In the genomic region with DNA sequence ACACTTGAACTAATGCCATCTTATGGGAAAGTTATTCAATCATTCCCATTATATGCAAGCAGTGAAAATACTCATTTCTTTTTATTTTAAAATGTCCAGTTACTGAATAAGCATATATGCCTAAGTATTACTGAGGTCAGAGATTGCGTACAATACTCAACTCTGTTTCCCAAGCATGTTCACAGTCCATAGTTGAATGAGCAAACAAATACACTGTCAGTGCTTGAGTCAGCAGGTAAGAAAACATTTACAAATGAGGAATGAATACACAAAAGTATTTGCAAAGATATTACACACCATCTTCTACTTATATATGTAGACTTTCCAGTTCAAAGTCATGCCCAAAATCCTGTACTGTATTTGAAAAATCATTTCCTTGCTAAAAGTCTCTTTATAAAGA, we compare ENCODE assay signal across 1 cellular context.
TF ChIP-seq lines count a peak whose summit lies in the region.

No MANE protein-coding gene starts in this region.

TF ChIP-seq in HepG2, 621 proteins besides CTCF, POLR2A, EP300 and RAD21 (continued from another document and continues in another):
- TF ChIP-seq, protein P1, sequence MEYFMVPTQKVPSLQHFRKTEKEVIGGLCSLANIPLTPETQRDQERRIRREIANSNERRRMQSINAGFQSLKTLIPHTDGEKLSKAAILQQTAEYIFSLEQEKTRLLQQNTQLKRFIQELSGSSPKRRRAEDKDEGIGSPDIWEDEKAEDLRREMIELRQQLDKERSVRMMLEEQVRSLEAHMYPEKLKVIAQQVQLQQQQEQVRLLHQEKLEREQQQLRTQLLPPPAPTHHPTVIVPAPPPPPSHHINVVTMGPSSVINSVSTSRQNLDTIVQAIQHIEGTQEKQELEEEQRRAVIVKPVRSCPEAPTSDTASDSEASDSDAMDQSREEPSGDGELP (IDR thresholded peaks at IDR 0.05; ENCODE audit: borderline replicate concordance, low read depth) = no peak
- TF ChIP-seq, protein P2, sequence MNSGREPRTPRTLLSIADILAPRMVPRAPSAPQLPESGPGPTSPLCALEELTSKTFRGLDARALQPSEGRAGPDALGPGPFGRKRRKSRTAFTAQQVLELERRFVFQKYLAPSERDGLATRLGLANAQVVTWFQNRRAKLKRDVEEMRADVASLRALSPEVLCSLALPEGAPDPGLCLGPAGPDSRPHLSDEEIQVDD (CRISPR knock-in tag; IDR thresholded peaks at IDR 0.05; ENCODE audit: borderline replicate concordance) = no peak
- peak in 1 of 2 experiments; percentile 30; a peak in 1 of 4 replicates for TF ChIP-seq KLF16 (CRISPR knock-in tag; IDR thresholded peaks at IDR 0.05)
- no peak for TF ChIP-seq ZSCAN9 (CRISPR knock-in tag; IDR thresholded peaks at IDR 0.05; ENCODE audit: borderline replicate concordance)
- TF ChIP-seq, protein P3, sequence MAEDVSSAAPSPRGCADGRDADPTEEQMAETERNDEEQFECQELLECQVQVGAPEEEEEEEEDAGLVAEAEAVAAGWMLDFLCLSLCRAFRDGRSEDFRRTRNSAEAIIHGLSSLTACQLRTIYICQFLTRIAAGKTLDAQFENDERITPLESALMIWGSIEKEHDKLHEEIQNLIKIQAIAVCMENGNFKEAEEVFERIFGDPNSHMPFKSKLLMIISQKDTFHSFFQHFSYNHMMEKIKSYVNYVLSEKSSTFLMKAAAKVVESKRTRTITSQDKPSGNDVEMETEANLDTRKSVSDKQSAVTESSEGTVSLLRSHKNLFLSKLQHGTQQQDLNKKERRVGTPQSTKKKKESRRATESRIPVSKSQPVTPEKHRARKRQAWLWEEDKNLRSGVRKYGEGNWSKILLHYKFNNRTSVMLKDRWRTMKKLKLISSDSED (CRISPR knock-in tag; IDR thresholded peaks at IDR 0.05) = no peak
- TF ChIP-seq ZSCAN25 (CRISPR knock-in tag; IDR thresholded peaks at IDR 0.05) = no peak
- TF ChIP-seq TBX2 (CRISPR knock-in tag; IDR thresholded peaks at IDR 0.05; ENCODE audit: borderline replicate concordance) = 0 out of 2 replicates have a peak, but pooled peaks have one; percentile 16
- TF ChIP-seq MIER3 (CRISPR knock-in tag; IDR thresholded peaks at IDR 0.05; ENCODE audit: borderline replicate concordance) = peak; percentile 55; the same call in 1 of the 2 replicates
- no peak for TF ChIP-seq ZNF530 (CRISPR knock-in tag; IDR thresholded peaks at IDR 0.05; ENCODE audit: low read depth)
- peak; percentile 70; the same call in 1 of the 2 replicates for TF ChIP-seq TBX3 (IDR thresholded peaks at IDR 0.05; ENCODE audit: borderline replicate concordance)
- no peak for TF ChIP-seq ZNF569 (CRISPR knock-in tag; IDR thresholded peaks at IDR 0.05; ENCODE audit: borderline replicate concordance)
- TF ChIP-seq, protein P4, sequence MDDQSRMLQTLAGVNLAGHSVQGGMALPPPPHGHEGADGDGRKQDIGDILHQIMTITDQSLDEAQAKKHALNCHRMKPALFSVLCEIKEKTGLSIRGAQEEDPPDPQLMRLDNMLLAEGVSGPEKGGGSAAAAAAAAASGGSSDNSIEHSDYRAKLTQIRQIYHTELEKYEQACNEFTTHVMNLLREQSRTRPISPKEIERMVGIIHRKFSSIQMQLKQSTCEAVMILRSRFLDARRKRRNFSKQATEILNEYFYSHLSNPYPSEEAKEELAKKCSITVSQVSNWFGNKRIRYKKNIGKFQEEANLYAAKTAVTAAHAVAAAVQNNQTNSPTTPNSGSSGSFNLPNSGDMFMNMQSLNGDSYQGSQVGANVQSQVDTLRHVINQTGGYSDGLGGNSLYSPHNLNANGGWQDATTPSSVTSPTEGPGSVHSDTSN (CRISPR knock-in tag; IDR thresholded peaks at IDR 0.05; ENCODE audit: borderline replicate concordance) = no peak
- no peak for TF ChIP-seq ZNF615 (CRISPR knock-in tag; IDR thresholded peaks at IDR 0.05; ENCODE audit: borderline replicate concordance)
- TF ChIP-seq, protein P5, sequence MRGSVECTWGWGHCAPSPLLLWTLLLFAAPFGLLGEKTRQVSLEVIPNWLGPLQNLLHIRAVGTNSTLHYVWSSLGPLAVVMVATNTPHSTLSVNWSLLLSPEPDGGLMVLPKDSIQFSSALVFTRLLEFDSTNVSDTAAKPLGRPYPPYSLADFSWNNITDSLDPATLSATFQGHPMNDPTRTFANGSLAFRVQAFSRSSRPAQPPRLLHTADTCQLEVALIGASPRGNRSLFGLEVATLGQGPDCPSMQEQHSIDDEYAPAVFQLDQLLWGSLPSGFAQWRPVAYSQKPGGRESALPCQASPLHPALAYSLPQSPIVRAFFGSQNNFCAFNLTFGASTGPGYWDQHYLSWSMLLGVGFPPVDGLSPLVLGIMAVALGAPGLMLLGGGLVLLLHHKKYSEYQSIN (CRISPR knock-in tag; IDR thresholded peaks at IDR 0.05; ENCODE audit: borderline replicate concordance) = no peak
- no peak for TF ChIP-seq NFYB (CRISPR knock-in tag; IDR thresholded peaks at IDR 0.05)
- TF ChIP-seq ZNF432 (CRISPR knock-in tag; IDR thresholded peaks at IDR 0.05; ENCODE audit: borderline replicate concordance) = no peak
- TF ChIP-seq SIN3B (IDR thresholded peaks at IDR 0.05; ENCODE audit: low read length) = no peak
- no peak for TF ChIP-seq FIP1L1 (IDR thresholded peaks at IDR 0.05; ENCODE audit: borderline replicate concordance, insufficient read depth, low read depth, low read length)
- TF ChIP-seq ZNF839 (CRISPR knock-in tag; IDR thresholded peaks at IDR 0.05; ENCODE audit: borderline replicate concordance) = no peak
- no peak for TF ChIP-seq ZNF343 (CRISPR knock-in tag; IDR thresholded peaks at IDR 0.05)
- peak; percentile 54; the same call in 1 of the 2 replicates for TF ChIP-seq RARA (CRISPR knock-in tag; IDR thresholded peaks at IDR 0.05)
- no peak for TF ChIP-seq FOXP1 (IDR thresholded peaks at IDR 0.05)
- TF ChIP-seq FOXP1 (CRISPR knock-in tag; IDR thresholded peaks at IDR 0.05) = peak; percentile 89
- TF ChIP-seq CREM (IDR thresholded peaks at IDR 0.05) = peak; percentile 49; the same call in 1 of the 2 replicates
- TF ChIP-seq CREM (CRISPR knock-in tag; IDR thresholded peaks at IDR 0.05) = no peak
- no peak for TF ChIP-seq ZNF101 (CRISPR knock-in tag; IDR thresholded peaks at IDR 0.05; ENCODE audit: borderline replicate concordance, low read depth)
- TF ChIP-seq, protein P6, sequence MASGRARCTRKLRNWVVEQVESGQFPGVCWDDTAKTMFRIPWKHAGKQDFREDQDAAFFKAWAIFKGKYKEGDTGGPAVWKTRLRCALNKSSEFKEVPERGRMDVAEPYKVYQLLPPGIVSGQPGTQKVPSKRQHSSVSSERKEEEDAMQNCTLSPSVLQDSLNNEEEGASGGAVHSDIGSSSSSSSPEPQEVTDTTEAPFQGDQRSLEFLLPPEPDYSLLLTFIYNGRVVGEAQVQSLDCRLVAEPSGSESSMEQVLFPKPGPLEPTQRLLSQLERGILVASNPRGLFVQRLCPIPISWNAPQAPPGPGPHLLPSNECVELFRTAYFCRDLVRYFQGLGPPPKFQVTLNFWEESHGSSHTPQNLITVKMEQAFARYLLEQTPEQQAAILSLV (CRISPR knock-in tag; IDR thresholded peaks at IDR 0.05; ENCODE audit: borderline replicate concordance) = no peak
- TF ChIP-seq MEIS2 (CRISPR knock-in tag; IDR thresholded peaks at IDR 0.05) = no peak
- TF ChIP-seq, protein P7, sequence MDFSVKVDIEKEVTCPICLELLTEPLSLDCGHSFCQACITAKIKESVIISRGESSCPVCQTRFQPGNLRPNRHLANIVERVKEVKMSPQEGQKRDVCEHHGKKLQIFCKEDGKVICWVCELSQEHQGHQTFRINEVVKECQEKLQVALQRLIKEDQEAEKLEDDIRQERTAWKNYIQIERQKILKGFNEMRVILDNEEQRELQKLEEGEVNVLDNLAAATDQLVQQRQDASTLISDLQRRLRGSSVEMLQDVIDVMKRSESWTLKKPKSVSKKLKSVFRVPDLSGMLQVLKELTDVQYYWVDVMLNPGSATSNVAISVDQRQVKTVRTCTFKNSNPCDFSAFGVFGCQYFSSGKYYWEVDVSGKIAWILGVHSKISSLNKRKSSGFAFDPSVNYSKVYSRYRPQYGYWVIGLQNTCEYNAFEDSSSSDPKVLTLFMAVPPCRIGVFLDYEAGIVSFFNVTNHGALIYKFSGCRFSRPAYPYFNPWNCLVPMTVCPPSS (IDR thresholded peaks at IDR 0.05) = no peak
- TF ChIP-seq MZF1 (CRISPR knock-in tag; IDR thresholded peaks at IDR 0.05; ENCODE audit: borderline replicate concordance) = no peak
- TF ChIP-seq, protein P8, sequence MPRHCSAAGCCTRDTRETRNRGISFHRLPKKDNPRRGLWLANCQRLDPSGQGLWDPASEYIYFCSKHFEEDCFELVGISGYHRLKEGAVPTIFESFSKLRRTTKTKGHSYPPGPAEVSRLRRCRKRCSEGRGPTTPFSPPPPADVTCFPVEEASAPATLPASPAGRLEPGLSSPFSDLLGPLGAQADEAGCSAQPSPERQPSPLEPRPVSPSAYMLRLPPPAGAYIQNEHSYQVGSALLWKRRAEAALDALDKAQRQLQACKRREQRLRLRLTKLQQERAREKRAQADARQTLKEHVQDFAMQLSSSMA (CRISPR knock-in tag; IDR thresholded peaks at IDR 0.05) = no peak
- TF ChIP-seq, protein P9, sequence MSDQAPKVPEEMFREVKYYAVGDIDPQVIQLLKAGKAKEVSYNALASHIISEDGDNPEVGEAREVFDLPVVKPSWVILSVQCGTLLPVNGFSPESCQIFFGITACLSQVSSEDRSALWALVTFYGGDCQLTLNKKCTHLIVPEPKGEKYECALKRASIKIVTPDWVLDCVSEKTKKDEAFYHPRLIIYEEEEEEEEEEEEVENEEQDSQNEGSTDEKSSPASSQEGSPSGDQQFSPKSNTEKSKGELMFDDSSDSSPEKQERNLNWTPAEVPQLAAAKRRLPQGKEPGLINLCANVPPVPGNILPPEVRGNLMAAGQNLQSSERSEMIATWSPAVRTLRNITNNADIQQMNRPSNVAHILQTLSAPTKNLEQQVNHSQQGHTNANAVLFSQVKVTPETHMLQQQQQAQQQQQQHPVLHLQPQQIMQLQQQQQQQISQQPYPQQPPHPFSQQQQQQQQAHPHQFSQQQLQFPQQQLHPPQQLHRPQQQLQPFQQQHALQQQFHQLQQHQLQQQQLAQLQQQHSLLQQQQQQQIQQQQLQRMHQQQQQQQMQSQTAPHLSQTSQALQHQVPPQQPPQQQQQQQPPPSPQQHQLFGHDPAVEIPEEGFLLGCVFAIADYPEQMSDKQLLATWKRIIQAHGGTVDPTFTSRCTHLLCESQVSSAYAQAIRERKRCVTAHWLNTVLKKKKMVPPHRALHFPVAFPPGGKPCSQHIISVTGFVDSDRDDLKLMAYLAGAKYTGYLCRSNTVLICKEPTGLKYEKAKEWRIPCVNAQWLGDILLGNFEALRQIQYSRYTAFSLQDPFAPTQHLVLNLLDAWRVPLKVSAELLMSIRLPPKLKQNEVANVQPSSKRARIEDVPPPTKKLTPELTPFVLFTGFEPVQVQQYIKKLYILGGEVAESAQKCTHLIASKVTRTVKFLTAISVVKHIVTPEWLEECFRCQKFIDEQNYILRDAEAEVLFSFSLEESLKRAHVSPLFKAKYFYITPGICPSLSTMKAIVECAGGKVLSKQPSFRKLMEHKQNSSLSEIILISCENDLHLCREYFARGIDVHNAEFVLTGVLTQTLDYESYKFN (CRISPR knock-in tag; conservative IDR thresholded peaks at IDR 0.05) = peak; percentile 54
- TF ChIP-seq, protein P10, sequence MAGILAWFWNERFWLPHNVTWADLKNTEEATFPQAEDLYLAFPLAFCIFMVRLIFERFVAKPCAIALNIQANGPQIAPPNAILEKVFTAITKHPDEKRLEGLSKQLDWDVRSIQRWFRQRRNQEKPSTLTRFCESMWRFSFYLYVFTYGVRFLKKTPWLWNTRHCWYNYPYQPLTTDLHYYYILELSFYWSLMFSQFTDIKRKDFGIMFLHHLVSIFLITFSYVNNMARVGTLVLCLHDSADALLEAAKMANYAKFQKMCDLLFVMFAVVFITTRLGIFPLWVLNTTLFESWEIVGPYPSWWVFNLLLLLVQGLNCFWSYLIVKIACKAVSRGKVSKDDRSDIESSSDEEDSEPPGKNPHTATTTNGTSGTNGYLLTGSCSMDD (CRISPR knock-in tag; IDR thresholded peaks at IDR 0.05) = no peak
- no peak for TF ChIP-seq SPEN (CRISPR knock-in tag; IDR thresholded peaks at IDR 0.05; ENCODE audit: low read depth)
- TF ChIP-seq, protein P11, sequence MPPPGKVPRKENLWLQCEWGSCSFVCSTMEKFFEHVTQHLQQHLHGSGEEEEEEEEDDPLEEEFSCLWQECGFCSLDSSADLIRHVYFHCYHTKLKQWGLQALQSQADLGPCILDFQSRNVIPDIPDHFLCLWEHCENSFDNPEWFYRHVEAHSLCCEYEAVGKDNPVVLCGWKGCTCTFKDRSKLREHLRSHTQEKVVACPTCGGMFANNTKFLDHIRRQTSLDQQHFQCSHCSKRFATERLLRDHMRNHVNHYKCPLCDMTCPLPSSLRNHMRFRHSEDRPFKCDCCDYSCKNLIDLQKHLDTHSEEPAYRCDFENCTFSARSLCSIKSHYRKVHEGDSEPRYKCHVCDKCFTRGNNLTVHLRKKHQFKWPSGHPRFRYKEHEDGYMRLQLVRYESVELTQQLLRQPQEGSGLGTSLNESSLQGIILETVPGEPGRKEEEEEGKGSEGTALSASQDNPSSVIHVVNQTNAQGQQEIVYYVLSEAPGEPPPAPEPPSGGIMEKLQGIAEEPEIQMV (CRISPR knock-in tag; IDR thresholded peaks at IDR 0.05; ENCODE audit: low read depth) = no peak
- 0 out of 2 replicates have a peak, but pooled peaks have one; percentile 27 for TF ChIP-seq ELF3 (CRISPR knock-in tag; IDR thresholded peaks at IDR 0.05)
- no peak for TF ChIP-seq ZNF577 (CRISPR knock-in tag; IDR thresholded peaks at IDR 0.05; ENCODE audit: borderline replicate concordance, low read depth)
- TF ChIP-seq, protein P12, sequence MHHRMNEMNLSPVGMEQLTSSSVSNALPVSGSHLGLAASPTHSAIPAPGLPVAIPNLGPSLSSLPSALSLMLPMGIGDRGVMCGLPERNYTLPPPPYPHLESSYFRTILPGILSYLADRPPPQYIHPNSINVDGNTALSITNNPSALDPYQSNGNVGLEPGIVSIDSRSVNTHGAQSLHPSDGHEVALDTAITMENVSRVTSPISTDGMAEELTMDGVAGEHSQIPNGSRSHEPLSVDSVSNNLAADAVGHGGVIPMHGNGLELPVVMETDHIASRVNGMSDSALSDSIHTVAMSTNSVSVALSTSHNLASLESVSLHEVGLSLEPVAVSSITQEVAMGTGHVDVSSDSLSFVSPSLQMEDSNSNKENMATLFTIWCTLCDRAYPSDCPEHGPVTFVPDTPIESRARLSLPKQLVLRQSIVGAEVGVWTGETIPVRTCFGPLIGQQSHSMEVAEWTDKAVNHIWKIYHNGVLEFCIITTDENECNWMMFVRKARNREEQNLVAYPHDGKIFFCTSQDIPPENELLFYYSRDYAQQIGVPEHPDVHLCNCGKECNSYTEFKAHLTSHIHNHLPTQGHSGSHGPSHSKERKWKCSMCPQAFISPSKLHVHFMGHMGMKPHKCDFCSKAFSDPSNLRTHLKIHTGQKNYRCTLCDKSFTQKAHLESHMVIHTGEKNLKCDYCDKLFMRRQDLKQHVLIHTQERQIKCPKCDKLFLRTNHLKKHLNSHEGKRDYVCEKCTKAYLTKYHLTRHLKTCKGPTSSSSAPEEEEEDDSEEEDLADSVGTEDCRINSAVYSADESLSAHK (CRISPR knock-in tag; IDR thresholded peaks at IDR 0.05; ENCODE audit: borderline replicate concordance) = no peak
- no peak for TF ChIP-seq PCBP2 (optimal IDR thresholded peaks at IDR 0.05; ENCODE audit: low read depth, low read length, poor library complexity, severe bottlenecking)
- TF ChIP-seq ZNF256 (CRISPR knock-in tag; conservative IDR thresholded peaks at IDR 0.05) = no peak
- no peak for TF ChIP-seq SMARCE1 (IDR thresholded peaks at IDR 0.05; ENCODE audit: borderline replicate concordance)
- no peak for TF ChIP-seq TGIF2 (CRISPR knock-in tag; IDR thresholded peaks at IDR 0.05)
- TF ChIP-seq, protein P13, sequence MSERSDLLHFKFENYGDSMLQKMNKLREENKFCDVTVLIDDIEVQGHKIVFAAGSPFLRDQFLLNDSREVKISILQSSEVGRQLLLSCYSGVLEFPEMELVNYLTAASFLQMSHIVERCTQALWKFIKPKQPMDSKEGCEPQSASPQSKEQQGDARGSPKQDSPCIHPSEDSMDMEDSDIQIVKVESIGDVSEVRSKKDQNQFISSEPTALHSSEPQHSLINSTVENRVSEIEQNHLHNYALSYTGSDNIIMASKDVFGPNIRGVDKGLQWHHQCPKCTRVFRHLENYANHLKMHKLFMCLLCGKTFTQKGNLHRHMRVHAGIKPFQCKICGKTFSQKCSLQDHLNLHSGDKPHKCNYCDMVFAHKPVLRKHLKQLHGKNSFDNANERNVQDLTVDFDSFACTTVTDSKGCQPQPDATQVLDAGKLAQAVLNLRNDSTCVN (CRISPR knock-in tag; IDR thresholded peaks at IDR 0.05; ENCODE audit: borderline replicate concordance) = no peak
